In genomic region chr16:67528222-67528869, GRCh38 we compare ENCODE assay signal across 8 cellular contexts. TPM values are rescaled to one million over a fixed set of nuclear protein-coding genes. Genes with fewer than 3 reads are reported as not detected.
DNase-seq lines count a peak whose midpoint lies in the region; ATAC-seq and TF ChIP-seq lines count a peak whose summit lies in the region.

Gene RIPOR1 (plus strand): TSS chr16:67528829. CDS start chr16:67538447, 9,618 bp downstream.

- H3K27me3 ChIP-seq in Panc1 (ENCODE audit: control insufficient read depth, insufficient read depth, low read length), result no peaks in the 10 kb centered on the region
- H3K27me3 ChIP-seq in osteoblast (ENCODE audit: insufficient read depth, low read length), result no peaks in the 10 kb centered on the region

- peaks cover 30% of the 10 kb centered on the region for H4K20me1 ChIP-seq in osteoblast (ENCODE audit: insufficient read depth, low read length)

- H3K4me1 ChIP-seq in Panc1 (ENCODE audit: control insufficient read depth, insufficient read depth, low read length), result peaks cover 19% of the 10 kb centered on the region
- H3K4me1 ChIP-seq in osteoblast (ENCODE audit: insufficient read depth, low read length), result peaks cover 27% of the 10 kb centered on the region

- ATAC-seq in Panc1 (peak; percentile 80), Right ventricle myocardium superior (ENCODE audit: poor library complexity) (peak; percentile 75), HG03521 (IDR thresholded peaks at IDR 0.05; ENCODE audit: unreplicated experiment) (no peak)

- no TSS peak for BruUV-seq in Panc1 (replicated peaks; lab: Mats Ljungman, UMichigan)

- peaks cover 42% of the 10 kb centered on the region for H3K79me2 ChIP-seq in osteoblast (ENCODE audit: insufficient read depth, low read length)

- DNase-seq in stimulated activated CD4-positive, alpha-beta T cell treated with anti-CD3 and anti-CD28 coated beads, Interleukin-12 subunit alpha, Interleukin-12 subunit beta, amount 100 ng/mL, for 4 hours, result peak; percentile 55
- no peak for DNase-seq in stimulated activated CD4-positive, alpha-beta T cell treated with anti-CD3 and anti-CD28 coated beads, Interleukin-1b, Interleukin-23, amount 100 ng/mL, for 48 hours
- no peak for DNase-seq in Panc1 (ENCODE audit: low read depth, low spot score)
- peak; percentile 85 for DNase-seq in Right ventricle myocardium superior
- DNase-seq in osteoblast (ENCODE audit: insufficient read length, low spot score, missing footprints), result peak; percentile 96
- DNase-seq in SIG-M5 treated with dmso at 0.1 percent for 504 hours (lab: John Stamatoyannopoulos, UW; ENCODE audit: unreplicated experiment), result no peak

- H3K4me3 ChIP-seq in Panc1 (ENCODE audit: low read depth in 2 of 2, low read length in 2 of 2), result peak within 1 kb of the TSS; percentile 69 to 79
- peak within 1 kb of the TSS; percentile 95 for H3K4me3 ChIP-seq in osteoblast (ENCODE audit: insufficient read depth, low read length)

- H2AFZ ChIP-seq in osteoblast (ENCODE audit: low read length), result peak within 1 kb of the TSS; percentile 82

- CTCF ChIA-PET in Panc1 (lab: Charles Lee), result no interaction called here

- intact Hi-C loops in Panc1 (cut with micrococcal nuclease; ENCODE audit: unreplicated experiment) (no loop called here), Right ventricle myocardium superior (cut with DNase I) (no loop called here)

- WGBS in adipose tissue, 3 donors, result 15 to 25% (median 20%) methylated on average over 27 to 45 of the region's 45 CpGs

- peak within 1 kb of the TSS; percentile 91 for H3K4me2 ChIP-seq in osteoblast (ENCODE audit: insufficient read depth, low read length)

- TF ChIP-seq CTCF in Panc1 (IDR thresholded peaks at IDR 0.05) (no peak), osteoblast (IDR thresholded peaks at IDR 0.05; ENCODE audit: extremely low read depth, low read depth, low read length) (no peak)

- in situ Hi-C loops in Panc1 (cut with HindIII; ENCODE audit: low pct_unique_long_range_greater_than_20kb, low sequenced_read_pairs), result no loop called here

- H3K9me3 ChIP-seq in Panc1 (ENCODE audit: control insufficient read depth, insufficient read depth, low read depth, low read length) (no peaks in the 10 kb centered on the region), osteoblast (ENCODE audit: low read depth, low read length) (no peaks in the 10 kb centered on the region)

- POLR2A ChIA-PET in Panc1 (lab: Charles Lee), result interaction anchor here (0.7 kb wide), 1 partner anchor 25 kb away, joined by 4 read pairs; no protein-coding TSS in a partner anchor

- H3K36me3 ChIP-seq in Panc1 (ENCODE audit: control insufficient read depth, insufficient read depth, low read length) (no peaks in the 10 kb centered on the region; the same call in 1 of the 2 replicates), osteoblast (ENCODE audit: insufficient read depth, low read length) (peaks cover 4% of the 10 kb centered on the region)

- peak within 1 kb of the TSS; percentile 89 for H3K27ac ChIP-seq in Panc1 (ENCODE audit: low read length)
- H3K27ac ChIP-seq in adipose tissue (ENCODE audit: low read depth, low read length), result peak within 1 kb of the TSS; percentile 34
- H3K27ac ChIP-seq in osteoblast (ENCODE audit: low read depth, low read length), result peak within 1 kb of the TSS; percentile 70

RNA-seq across cellular contexts. Expression of gene RIPOR1, which starts in this region (rescaled TPM):
- total RNA-seq in Panc1 (2021; ENCODE audit: unreplicated experiment) (82.2 TPM), Right ventricle myocardium superior (73.7 TPM), osteoblast (36.6 and 38.0 TPM in 2 replicates)
- 49.8 TPM for polyA plus RNA-seq in Panc1 (2012; ENCODE audit: insufficient read length)
- 10 to 100 TPM; 26.1 to 74.9 (median 61.1) TPM for polyA plus RNA-seq in adipose tissue

Comparison
In these comparisons a context has a peak if more than half of its experiments do, and no peak if none do; other contexts are left out.
1. DNase-seq: peak in stimulated activated CD4-positive, alpha-beta T cell treated with anti-CD3 and anti-CD28 coated beads, Interleukin-12 subunit alpha, Interleukin-12 subunit beta, amount 100 ng/mL, for 4 hours (single experiment), Right ventricle myocardium superior (single experiment) and osteoblast (single experiment); none in stimulated activated CD4-positive, alpha-beta T cell treated with anti-CD3 and anti-CD28 coated beads, Interleukin-1b, Interleukin-23, amount 100 ng/mL, for 48 hours (single experiment), Panc1 (single experiment) and SIG-M5 treated with dmso at 0.1 percent for 504 hours (single experiment).
2. H3K27ac ChIP-seq: peak in every context shown above with its lines; median percentile 89 in Panc1; 70 in osteoblast; 34 in adipose tissue.